12 cellular contexts compared by ENCODE assay signal in the genomic region with DNA sequence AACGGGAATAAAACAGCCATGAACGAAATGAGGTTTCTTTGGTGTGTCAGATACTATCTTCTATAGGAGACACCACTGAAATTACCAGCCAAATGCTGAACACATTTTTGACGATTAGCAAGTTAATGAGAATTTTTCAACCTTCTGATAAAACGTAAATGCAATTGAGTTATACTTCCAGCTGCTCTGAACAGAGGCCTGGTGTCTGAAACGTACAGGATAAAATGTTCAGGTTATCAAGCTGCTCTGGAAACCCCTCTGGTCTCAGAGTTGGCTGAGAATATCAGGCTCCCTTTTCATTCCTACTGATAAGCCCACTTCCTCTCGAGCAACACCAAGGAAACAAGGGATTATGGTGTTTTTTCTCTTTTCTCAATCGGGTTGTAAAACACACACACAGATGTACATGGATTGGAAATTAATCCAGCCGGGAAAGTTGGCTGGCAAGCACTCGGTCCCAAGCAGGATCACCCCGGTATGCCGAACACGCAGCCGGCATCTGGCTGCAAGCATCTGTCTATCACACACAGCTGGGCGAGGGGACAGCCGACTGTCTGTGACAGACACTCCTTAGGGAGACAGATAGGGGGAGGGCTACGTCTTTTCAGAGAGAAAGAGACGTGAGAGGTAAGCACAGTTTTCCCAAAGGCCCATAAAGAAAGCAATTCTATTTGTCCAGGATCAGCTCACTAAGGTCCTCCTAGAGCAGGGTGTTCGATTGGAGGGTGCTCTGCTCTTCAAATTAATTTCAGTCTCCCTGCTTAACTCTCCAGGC.
DNase-seq lines count a peak whose midpoint lies in the region; ATAC-seq, FAIRE-seq and TF ChIP-seq lines count a peak whose summit lies in the region.
"Had no signal": no experiment of that assay in that cellular context is flagged by ENCODE, and none has a peak within 500 bp of the region (broad histone marks: within the 10 kb centered on the region; RNA-seq: fewer than 3 reads in every experiment).

No MANE protein-coding gene starts in this region.

- H3K4me3 Mint-ChIP-seq in astrocyte (ENCODE audit: unreplicated experiment), result no peak overlapping the region

- H2BK20ac ChIP-seq in IMR-90 (ENCODE audit: low read depth, low read length), result peak overlapping the region; percentile 6; the same call in 1 of the 2 replicates

- H3K79me2 ChIP-seq in astrocyte (ENCODE audit: insufficient read depth, low read length), result no peaks in the 10 kb centered on the region

- peak overlapping the region; percentile 8; the same call in 1 of the 2 replicates for H4K91ac ChIP-seq in IMR-90 (ENCODE audit: insufficient read depth, low read depth, low read length)

- 0 out of 2 replicates have a peak overlapping the region, but pooled peaks have one; percentile 17 for H3K14ac ChIP-seq in IMR-90 (replicated peaks; ENCODE audit: low read depth, low read length)

- H2BK5ac ChIP-seq in IMR-90 (ENCODE audit: low read depth, low read length, poor library complexity, severe bottlenecking), result no peak overlapping the region

- H3K18ac ChIP-seq in IMR-90 (ENCODE audit: low read depth, low read length), result no peak overlapping the region

- CTCF ChIA-PET in IMR-90 (lab: Yijun Ruan, JAX), result interaction anchor here (0.7 to 2.6 kb wide), 2 partner anchors 19 to 74 kb away, joined by 3 to 10 read pairs; no protein-coding TSS in a partner anchor

- no peak overlapping the region for H3K27ac Mint-ChIP-seq in astrocyte (ENCODE audit: unreplicated experiment)

- H4K5ac ChIP-seq in IMR-90 (ENCODE audit: low read depth, low read length), result no peak overlapping the region

- no peak overlapping the region for H3K23ac ChIP-seq in IMR-90 (ENCODE audit: low read depth, low read length)

- TF ChIP-seq POLR2A in IMR-90 (IDR thresholded peaks at IDR 0.05; ENCODE audit: low read depth, low read length), result no peak

- no peak for TF ChIP-seq RAD21 in IMR-90 (IDR thresholded peaks at IDR 0.05; ENCODE audit: low read length)

- no peak for TF ChIP-seq CTCF in IMR-90 (conservative IDR thresholded peaks at IDR 0.05; ENCODE audit: low read depth, low read length)
- no peak for TF ChIP-seq CTCF in astrocyte (IDR thresholded peaks at IDR 0.05; ENCODE audit: insufficient read depth, low read depth, low read length)

- H3K79me1 ChIP-seq in IMR-90 (ENCODE audit: low read depth in 1 of 2, low read length in 2 of 2), result no peaks in the 10 kb centered on the region; a peak in 1 of 4 replicates

- peaks cover 11% of the 10 kb centered on the region for H3K9me1 ChIP-seq in IMR-90 (ENCODE audit: insufficient read depth, low read length)

- intact Hi-C loops in IMR-90 (cut with micrococcal nuclease), result loop anchor here (5.0 kb wide), 1 partner anchor 133 kb away; no protein-coding TSS in a partner anchor

- peaks cover 2% of the 10 kb centered on the region for H3K27me3 Mint-ChIP-seq in astrocyte (ENCODE audit: low read depth, unreplicated experiment)

- no peaks in the 10 kb centered on the region for H3K9me3 ChIP-seq in IMR-90 (ENCODE audit: control insufficient read depth, insufficient read depth, low read length)
- H3K9me3 ChIP-seq in astrocyte (ENCODE audit: insufficient read depth, low read depth, low read length), result no peaks in the 10 kb centered on the region
- no peaks in the 10 kb centered on the region for H3K9me3 ChIP-seq in iPS-20b (ENCODE audit: insufficient read depth, low read depth, low read length)
- H3K9me3 ChIP-seq in skeletal muscle tissue (ENCODE audit: control insufficient read depth in 3 of 3, low read length in 3 of 3), result no peaks in the 10 kb centered on the region
- H3K9me3 ChIP-seq: Caco-2, right lobe of liver had no signal

- dilution Hi-C loops in IMR-90 (cut with HindIII; ENCODE audit: low sequenced_read_pairs, unreplicated experiment), result no loop called here

- no peak for FAIRE-seq in astrocyte (lab: Jason Lieb, UNC)

- peak overlapping the region; percentile 20; the same call in 1 of the 2 replicates for H2BK120ac ChIP-seq in IMR-90 (ENCODE audit: low read depth, low read length)

- H3K56ac ChIP-seq in IMR-90 (ENCODE audit: extremely low read depth, insufficient read depth, low read length), result no peak overlapping the region

- in situ Hi-C loops in IMR-90 (cut with MboI; ENCODE audit: low sequenced_read_pairs), result no loop called here

- H2AK9ac ChIP-seq in IMR-90 (replicated peaks; ENCODE audit: low read depth, low read length, poor library complexity), result no peak overlapping the region

- peaks cover 9% of the 10 kb centered on the region; the same call in 1 of the 2 replicates for H3K4me1 ChIP-seq in IMR-90 (ENCODE audit: control insufficient read depth, insufficient read depth, low read length)
- peaks cover 25% of the 10 kb centered on the region for H3K4me1 ChIP-seq in astrocyte (ENCODE audit: insufficient read depth, low read length)
- peaks cover 4% of the 10 kb centered on the region; the same call in 1 of the 2 replicates for H3K4me1 ChIP-seq in iPS-20b (ENCODE audit: insufficient read depth, low read length)
- peaks cover 28 to 44% (median 42%) of the 10 kb centered on the region in 3 donors for H3K4me1 ChIP-seq in skeletal muscle tissue (ENCODE audit: control insufficient read depth in 3 of 3, insufficient read depth in 3 of 3, low read length in 3 of 3)

- BruUV-seq in IMR-90 (replicated peaks; lab: Mats Ljungman, UMichigan), result no TSS peak

- DNase-seq in IMR-90 (no peak), astrocyte (ENCODE audit: low read depth) (no peak), hypothalamus (lab: John Stamatoyannopoulos, UW) (no peak), NCI-H2196 (lab: John Stamatoyannopoulos, UW; ENCODE audit: unreplicated experiment) (no peak)
- DNase-seq: activated T-cell treated with anti-CD3 and anti-CD28 coated beads for 4 hours; effector memory CD4-positive, alpha-beta T cell had no signal

- H3K4me2 ChIP-seq in IMR-90 (ENCODE audit: low read depth, low read length) (no peak overlapping the region), astrocyte (ENCODE audit: low read length) (peak overlapping the region; percentile 30)

- ATAC-seq in IMR-90 (ENCODE audit: low read depth) (no peak), HG02870 (IDR thresholded peaks at IDR 0.05; ENCODE audit: unreplicated experiment) (no peak), HG02840 (IDR thresholded peaks at IDR 0.05; ENCODE audit: low FRiP score, unreplicated experiment) (no peak)

- H3K9me3 Mint-ChIP-seq in astrocyte (ENCODE audit: unreplicated experiment), result no peaks in the 10 kb centered on the region

- H4K20me1 ChIP-seq in IMR-90 (ENCODE audit: insufficient read depth, low read length), result no peaks in the 10 kb centered on the region
- no peaks in the 10 kb centered on the region for H4K20me1 ChIP-seq in astrocyte (ENCODE audit: insufficient read depth, low read length)

- no peak overlapping the region for H3K9ac ChIP-seq in IMR-90 (ENCODE audit: low read depth, low read length)
- no peak overlapping the region for H3K9ac ChIP-seq in astrocyte (ENCODE audit: low read length)
- H3K9ac ChIP-seq in iPS-20b (ENCODE audit: low read depth, low read length), result no peak overlapping the region
- H3K9ac ChIP-seq in skeletal muscle tissue (ENCODE audit: low read depth in 1 of 3, low read length in 3 of 3), result peak overlapping the region in 2 of 3 donors; percentile 47 to 75

- peak overlapping the region; percentile 38 for H3K4ac ChIP-seq in IMR-90 (ENCODE audit: low read depth, low read length)

- H3K27me3 ChIP-seq in IMR-90 (ENCODE audit: control insufficient read depth, insufficient read depth, low read length) (no peaks in the 10 kb centered on the region; the same call in 1 of the 2 replicates), astrocyte (ENCODE audit: insufficient read depth, low read length) (no peaks in the 10 kb centered on the region), iPS-20b (ENCODE audit: insufficient read depth, low read length) (peaks cover 7% of the 10 kb centered on the region), skeletal muscle tissue (ENCODE audit: control insufficient read depth in 3 of 3, insufficient read depth in 3 of 3, low read length in 3 of 3) (no peaks in the 10 kb centered on the region)
- H3K27me3 ChIP-seq: right lobe of liver had no signal

- H4K8ac ChIP-seq in IMR-90 (ENCODE audit: low read depth in 2 of 2, low read length in 2 of 2), result peak overlapping the region in 1 of 2 experiments; percentile 46; a peak in 2 of 4 replicates

- H3K27ac ChIP-seq in IMR-90 (ENCODE audit: insufficient read depth, low read length) (no peak overlapping the region), astrocyte (ENCODE audit: low read depth, low read length) (no peak overlapping the region), iPS-20b (ENCODE audit: low read length) (no peak overlapping the region), skeletal muscle tissue (ENCODE audit: low read depth, low read length) (peak overlapping the region; percentile 79)

- H3K36me3 ChIP-seq in IMR-90 (ENCODE audit: control insufficient read depth, insufficient read depth, low read length) (no peaks in the 10 kb centered on the region), astrocyte (ENCODE audit: insufficient read depth, low read length) (no peaks in the 10 kb centered on the region), iPS-20b (ENCODE audit: insufficient read depth, low read depth, low read length) (no peaks in the 10 kb centered on the region), skeletal muscle tissue (ENCODE audit: control insufficient read depth in 3 of 3, insufficient read depth in 3 of 3, low read length in 3 of 3) (no peaks in the 10 kb centered on the region)
- H3K36me3 ChIP-seq: right lobe of liver had no signal

- peaks cover 25% of the 10 kb centered on the region for H3K4me1 Mint-ChIP-seq in astrocyte (ENCODE audit: low read depth, unreplicated experiment)

- H3K36me3 Mint-ChIP-seq in astrocyte (ENCODE audit: low read depth, unreplicated experiment), result peaks cover 6% of the 10 kb centered on the region

- peak overlapping the region; percentile 49; the same call in 1 of the 2 replicates for H2AK5ac ChIP-seq in IMR-90 (ENCODE audit: low read depth, low read length)

- H3K4me3 ChIP-seq in IMR-90 (ENCODE audit: insufficient read depth, low read depth, low read length) (no peak overlapping the region), astrocyte (ENCODE audit: insufficient read depth, low read depth, low read length) (no peak overlapping the region), iPS-20b (ENCODE audit: low read length) (peak overlapping the region; percentile 49; the same call in 1 of the 2 replicates), skeletal muscle tissue (ENCODE audit: low read length in 3 of 3) (peak overlapping the region in 2 of 3 donors; percentile 42 to 50)
- H3K4me3 ChIP-seq: right lobe of liver had no signal

- POLR2A ChIA-PET in IMR-90 (lab: Charles Lee; ENCODE audit: unreplicated experiment), result no interaction called here

- WGBS in IMR-90 (ENCODE audit: extremely low coverage in 2 of 2, insufficient read length in 1 of 2), 2 experiments, result 42% methylated on average over 6 of the region's 18 CpGs; no CpG with 5 or more reads in 1 of the 2 experiments

- peak overlapping the region; percentile 23; the same call in 2 of the 3 replicates for H2BK15ac ChIP-seq in IMR-90 (ENCODE audit: low read depth, low read length)

- H2AFZ ChIP-seq in IMR-90 (replicated peaks; ENCODE audit: low read length, poor library complexity) (no peak overlapping the region), astrocyte (ENCODE audit: low read depth, low read length) (peak overlapping the region; percentile 27)

Comparison
In these comparisons a context has a peak if more than half of its experiments do, and no peak if none do; other contexts are left out.
1. H3K4me3 ChIP-seq: peak in iPS-20b (single experiment) and skeletal muscle tissue (2 of 3); none in IMR-90 (single experiment) and astrocyte (single experiment).
2. H3K9ac ChIP-seq: peak in skeletal muscle tissue (2 of 3); none in IMR-90 (single experiment), astrocyte (single experiment) and iPS-20b (single experiment).